ENCODE assay signal across 9 cellular contexts in genomic region chr17:38874505-38875419, GRCh38. TPM values are rescaled to one million over a fixed set of nuclear protein-coding genes. Genes with fewer than 3 reads are reported as not detected.
DNase-seq lines count a peak whose midpoint lies in the region; ATAC-seq and TF ChIP-seq lines count a peak whose summit lies in the region.
"Had no signal": no experiment of that assay in that cellular context is flagged by ENCODE, and none has a peak within 500 bp of the region (broad histone marks: within the 10 kb centered on the region; RNA-seq: fewer than 3 reads in every experiment).

No MANE protein-coding gene starts in this region.

- CTCF ChIA-PET in CD4-positive, alpha-beta T cell (lab: Charles Lee) = interaction anchor here (0.6 to 0.9 kb wide), 2 partner anchors 9 to 332 kb away, joined by 3 read pairs; no protein-coding TSS in a partner anchor
- CTCF ChIA-PET in Panc1 (lab: Charles Lee) = no interaction called here

- H3K27me3 Mint-ChIP-seq in CD4-positive, alpha-beta T cell = no peaks in the 10 kb centered on the region
- no peaks in the 10 kb centered on the region for H3K27me3 Mint-ChIP-seq in endodermal cell (ENCODE audit: insufficient read depth)

- H3K36me3 Mint-ChIP-seq in CD4-positive, alpha-beta T cell (ENCODE audit: low read depth) = peaks cover 55% of the 10 kb centered on the region
- H3K36me3 Mint-ChIP-seq in endodermal cell (ENCODE audit: low read depth) = peaks cover 20% of the 10 kb centered on the region

- peak overlapping the region; percentile 89 for H3K27ac Mint-ChIP-seq in CD4-positive, alpha-beta T cell
- H3K27ac Mint-ChIP-seq in endodermal cell = peak overlapping the region; percentile 72

- POLR2A ChIA-PET in CD4-positive, alpha-beta T cell (lab: Charles Lee) = interaction anchor here (0.7 to 1.5 kb wide), 3 partner anchors 17 to 290 kb away, joined by 3 read pairs; partner anchors contain the start of gene RPL23
- POLR2A ChIA-PET in Panc1 (lab: Charles Lee) = no interaction called here

- H3K36me3 ChIP-seq in Panc1 (ENCODE audit: control insufficient read depth, insufficient read depth, low read length) (no peaks in the 10 kb centered on the region; the same call in none of the 2 replicates), endodermal cell (ENCODE audit: control insufficient read depth, insufficient read depth, low read length) (peaks cover 60% of the 10 kb centered on the region), rectal smooth muscle tissue (ENCODE audit: control insufficient read depth, insufficient read depth, low read length) (peaks cover 18% of the 10 kb centered on the region)

- peaks cover 69% of the 10 kb centered on the region for H3K4me1 ChIP-seq in Panc1 (ENCODE audit: control insufficient read depth, insufficient read depth, low read length)
- H3K4me1 ChIP-seq in endodermal cell (ENCODE audit: control insufficient read depth, insufficient read depth, low read length) = peaks cover 15% of the 10 kb centered on the region
- H3K4me1 ChIP-seq in rectal smooth muscle tissue (ENCODE audit: control insufficient read depth, insufficient read depth, low read length) = peaks cover 38% of the 10 kb centered on the region

- TF ChIP-seq CTCF in CD4-positive, alpha-beta T cell (IDR thresholded peaks at IDR 0.05) = no peak
- TF ChIP-seq CTCF in Panc1 (IDR thresholded peaks at IDR 0.05) (no peak), endodermal cell (conservative IDR thresholded peaks at IDR 0.05) (no peak)

- ATAC-seq in CD4-positive, alpha-beta T cell (ENCODE audit: poor library complexity) = no peak
- ATAC-seq in Panc1 = no peak

- H3K4me3 Mint-ChIP-seq in CD4-positive, alpha-beta T cell = peak overlapping the region; percentile 38
- H3K4me3 Mint-ChIP-seq in endodermal cell = no peak overlapping the region

- intact Hi-C loops in CD4-positive, alpha-beta T cell (cut with DNase I, micrococcal nuclease) = loop anchor here (5.0 to 10.0 kb wide), 4 partner anchors 38 to 220 kb away; partner anchors contain the start of gene FBXO47 (in 1 of the 2)
- intact Hi-C loops in Panc1 (cut with micrococcal nuclease; ENCODE audit: unreplicated experiment) = no loop called here

- WGBS in endodermal cell (ENCODE audit: insufficient coverage in 1 of 2, insufficient read length in 1 of 2), 2 experiments = 90 to 91% methylated on average over 2 to 11 of the region's 11 CpGs

- DNase-seq in CD4-positive, alpha-beta T cell = no peak
- DNase-seq in Panc1 (ENCODE audit: low read depth, low spot score) (no peak), endodermal cell (peak; percentile 53), SW 1271 (lab: John Stamatoyannopoulos, UW) (no peak), NCI-H128 (lab: John Stamatoyannopoulos, UW; ENCODE audit: unreplicated experiment) (no peak), hippocampal formation (lab: John Stamatoyannopoulos, UW) (no peak), midbrain (lab: John Stamatoyannopoulos, UW) (no peak)
- DNase-seq: kidney glomerular epithelial cell had no signal

- no peaks in the 10 kb centered on the region for H3K9me3 Mint-ChIP-seq in CD4-positive, alpha-beta T cell
- no peaks in the 10 kb centered on the region for H3K9me3 Mint-ChIP-seq in endodermal cell

- peaks cover 78% of the 10 kb centered on the region for H3K4me1 Mint-ChIP-seq in CD4-positive, alpha-beta T cell (ENCODE audit: low read depth)
- H3K4me1 Mint-ChIP-seq in endodermal cell = peaks cover 43% of the 10 kb centered on the region

- no peaks in the 10 kb centered on the region for H3K9me3 ChIP-seq in CD4-positive, alpha-beta T cell (ENCODE audit: control insufficient read depth, low read length)
- H3K9me3 ChIP-seq in Panc1 (ENCODE audit: control insufficient read depth, insufficient read depth, low read depth, low read length) = no peaks in the 10 kb centered on the region
- H3K9me3 ChIP-seq in endodermal cell (ENCODE audit: control insufficient read depth, low read length) = no peaks in the 10 kb centered on the region

- H3K4me3 ChIP-seq in Panc1 (ENCODE audit: low read depth in 2 of 2, low read length in 2 of 2) (no peak overlapping the region), endodermal cell (ENCODE audit: low read length) (no peak overlapping the region), rectal smooth muscle tissue (ENCODE audit: low read length) (peak overlapping the region; percentile 12)

- in situ Hi-C loops in Panc1 (cut with HindIII; ENCODE audit: low pct_unique_long_range_greater_than_20kb, low sequenced_read_pairs) = no loop called here

- peak overlapping the region; percentile 23 for H3K27ac ChIP-seq in CD4-positive, alpha-beta T cell (ENCODE audit: low read depth, low read length)
- H3K27ac ChIP-seq in Panc1 (ENCODE audit: low read length) (peak overlapping the region; percentile 39; the same call in 1 of the 2 replicates), endodermal cell (ENCODE audit: low read depth, low read length) (no peak overlapping the region), rectal smooth muscle tissue (ENCODE audit: low read depth, low read length) (peak overlapping the region; percentile 44)

- no peaks in the 10 kb centered on the region for H3K27me3 ChIP-seq in CD4-positive, alpha-beta T cell (ENCODE audit: control insufficient read depth, insufficient read depth, low read length)
- H3K27me3 ChIP-seq in Panc1 (ENCODE audit: control insufficient read depth, insufficient read depth, low read length) = no peaks in the 10 kb centered on the region
- H3K27me3 ChIP-seq in endodermal cell (ENCODE audit: control insufficient read depth, insufficient read depth, low read length, poor library complexity, severe bottlenecking) = no peaks in the 10 kb centered on the region
- no peaks in the 10 kb centered on the region for H3K27me3 ChIP-seq in rectal smooth muscle tissue (ENCODE audit: control insufficient read depth, insufficient read depth, low read length)

- no peak overlapping the region for H3K9ac ChIP-seq in endodermal cell (ENCODE audit: extremely low read depth, low read length, poor library complexity, severe bottlenecking)
- no peak overlapping the region for H3K9ac ChIP-seq in rectal smooth muscle tissue (ENCODE audit: low read length)

- BruUV-seq in Panc1 (replicated peaks; lab: Mats Ljungman, UMichigan) = no TSS peak

RNA-seq across cellular contexts. Expression of gene LASP1, which starts 4.9 kb away (rescaled TPM):
- total RNA-seq in CD4-positive, alpha-beta T cell = 10 to 100 TPM; 50.1 to 50.5 TPM
- total RNA-seq in Panc1 (2021; ENCODE audit: unreplicated experiment) = 112 TPM
- 117 TPM for polyA plus RNA-seq in Panc1 (2012; ENCODE audit: insufficient read length)
- 100 to 1,000 TPM; 168 to 177 TPM for total RNA-seq in endodermal cell
- polyA plus RNA-seq in endodermal cell (2013, experiment 1 of 2) = 102 TPM
- polyA plus RNA-seq in endodermal cell (2013, experiment 2 of 2) = 102 TPM

RNA-seq across cellular contexts. Expression of gene RPL23, which starts 21.2 kb away (rescaled TPM):
- total RNA-seq in CD4-positive, alpha-beta T cell = 1,000 to 10,000 TPM; 2,293 to 2,296 TPM
- total RNA-seq in Panc1 (2021; ENCODE audit: unreplicated experiment) = 649 TPM
- 684 TPM for polyA plus RNA-seq in Panc1 (2012; ENCODE audit: insufficient read length)
- total RNA-seq in endodermal cell = 1,000 to 10,000 TPM; 1,194 to 1,262 TPM
- 2,291 TPM for polyA plus RNA-seq in endodermal cell (2013, experiment 1 of 2)
- 2,039 TPM for polyA plus RNA-seq in endodermal cell (2013, experiment 2 of 2)

RNA-seq across cellular contexts. Expression of gene CWC25, which starts 49.6 kb away (rescaled TPM):
- 10 to 100 TPM; 63.0 to 63.3 TPM for total RNA-seq in CD4-positive, alpha-beta T cell
- 13.6 TPM for total RNA-seq in Panc1 (2021; ENCODE audit: unreplicated experiment)
- polyA plus RNA-seq in Panc1 (2012; ENCODE audit: insufficient read length) = 9.0 TPM
- total RNA-seq in endodermal cell = 10 to 100 TPM; 14.6 to 15.0 TPM
- polyA plus RNA-seq in endodermal cell (2013, experiment 1 of 2) = 17.2 TPM
- 16.7 TPM for polyA plus RNA-seq in endodermal cell (2013, experiment 2 of 2)
